Comparison of ENCODE assay signal across 9 cellular contexts in genomic region chr18:2980607-2980923, GRCh38. TPM values are rescaled to one million over a fixed set of nuclear protein-coding genes. Genes with fewer than 3 reads are reported as not detected.
DNase-seq lines count a peak whose midpoint lies in the region; ATAC-seq and TF ChIP-seq lines count a peak whose summit lies in the region.
"Had no signal": no experiment of that assay in that cellular context is flagged by ENCODE, and none has a peak within 500 bp of the region (broad histone marks: within the 10 kb centered on the region; RNA-seq: fewer than 3 reads in every experiment).

No MANE protein-coding gene starts in this region.

- H3K9me3 Mint-ChIP-seq in activated CD8-positive, alpha-beta T cell treated with anti-CD3 and anti-CD28 coated beads for 36 hours = no peaks in the 10 kb centered on the region

- peaks cover 77% of the 10 kb centered on the region for H3K4me1 Mint-ChIP-seq in activated CD8-positive, alpha-beta T cell treated with anti-CD3 and anti-CD28 coated beads for 36 hours (ENCODE audit: low read depth)

- H3K4me1 ChIP-seq in left lung = peaks cover 51 to 97% of the 10 kb centered on the region in 2 donors
- H3K4me1 ChIP-seq in suprapubic skin = peaks cover 52% of the 10 kb centered on the region

- POLR2A ChIA-PET in activated CD8-positive, alpha-beta T cell treated with anti-CD3 and anti-CD28 coated beads for 36 hours (lab: Charles Lee) = interaction anchor here (0.7 to 7.8 kb wide), 5 partner anchors 8 to 267 kb away, joined by 3 to 142 read pairs (median 11); partner anchors contain the start of gene MYL12A

- peak; percentile 6 for TF ChIP-seq CTCF in activated CD8-positive, alpha-beta T cell treated with anti-CD3 and anti-CD28 coated beads for 36 hours (IDR thresholded peaks at IDR 0.05)
- TF ChIP-seq CTCF in left lung (IDR thresholded peaks at IDR 0.05) (no peak), suprapubic skin (IDR thresholded peaks at IDR 0.05) (no peak)

- TF ChIP-seq POLR2A in suprapubic skin (IDR thresholded peaks at IDR 0.05) = no peak

- 100% methylated on average over 3 of the region's 3 CpGs for WGBS in suprapubic skin

- intact Hi-C loops in activated CD8-positive, alpha-beta T cell treated with anti-CD3 and anti-CD28 coated beads for 36 hours (cut with micrococcal nuclease) = no loop called here
- intact Hi-C loops in left lung (cut with DNase I) = loop anchor here in 1 of 2 donors (10.0 kb wide), 1 partner anchor 46 kb away; no protein-coding TSS in a partner anchor

- H3K4me3 Mint-ChIP-seq in activated CD8-positive, alpha-beta T cell treated with anti-CD3 and anti-CD28 coated beads for 36 hours = peak overlapping the region; percentile 74

- no peak for DNase-seq in activated CD4-positive, CD25-positive, alpha-beta regulatory T cell treated with anti-CD3 and anti-CD28 coated beads, Interleukin-2, amount 50 U/mL, for 72 hours
- peak; percentile 56 for DNase-seq in activated CD8-positive, alpha-beta T cell treated with anti-CD3 and anti-CD28 coated beads for 36 hours
- DNase-seq in left lung = no peak
- no peak for DNase-seq in suprapubic skin (ENCODE audit: low spot score in 2 of 2)
- DNase-seq in DMS114 treated with DMSO at 0.1 percent for 48 hours (lab: John Stamatoyannopoulos, UW; ENCODE audit: unreplicated experiment) = no peak
- no peak for DNase-seq in NCI-H2029 treated with DMSO at 0.1 percent for 48 hours (lab: John Stamatoyannopoulos, UW)
- no peak for DNase-seq in activated CD8-positive, alpha-beta memory T cell treated with anti-CD3 and anti-CD28 coated beads, Interleukin-2, amount 50 U/mL, for 4 hours

- H3K9me3 ChIP-seq in left lung (no peaks in the 10 kb centered on the region), suprapubic skin (no peaks in the 10 kb centered on the region)

- peaks cover 57% of the 10 kb centered on the region for H3K36me3 Mint-ChIP-seq in activated CD8-positive, alpha-beta T cell treated with anti-CD3 and anti-CD28 coated beads for 36 hours (ENCODE audit: low read depth)

- CTCF ChIA-PET in activated CD8-positive, alpha-beta T cell treated with anti-CD3 and anti-CD28 coated beads for 36 hours (lab: Charles Lee) = interaction anchor here (0.7 to 3.2 kb wide), 11 partner anchors 8 to 265 kb away, joined by 3 to 32 read pairs (median 6); no protein-coding TSS in a partner anchor

- ATAC-seq in activated CD4-positive, CD25-positive, alpha-beta regulatory T cell treated with anti-CD3 and anti-CD28 coated beads, Interleukin-2, amount 50 U/mL, for 24 hours = peak; percentile 1 to 9
- peak; percentile 25 for ATAC-seq in activated CD8-positive, alpha-beta T cell treated with anti-CD3 and anti-CD28 coated beads for 36 hours
- no peak for ATAC-seq in left lung

- H3K36me3 ChIP-seq in left lung (no peaks in the 10 kb centered on the region), suprapubic skin (no peaks in the 10 kb centered on the region)

- H3K27me3 Mint-ChIP-seq in activated CD8-positive, alpha-beta T cell treated with anti-CD3 and anti-CD28 coated beads for 36 hours = no peaks in the 10 kb centered on the region

- H3K27me3 ChIP-seq in left lung (no peaks in the 10 kb centered on the region), suprapubic skin (no peaks in the 10 kb centered on the region)

- H3K27ac ChIP-seq in left lung (peak overlapping the region; percentile 84 to 86), suprapubic skin (peak overlapping the region; percentile 81)

- H3K27ac Mint-ChIP-seq in activated CD8-positive, alpha-beta T cell treated with anti-CD3 and anti-CD28 coated beads for 36 hours = peak overlapping the region; percentile 89

- H3K4me3 ChIP-seq in left lung (no peak overlapping the region), suprapubic skin (no peak overlapping the region)
- H3K4me3 ChIP-seq: lung had no signal

- no peak for TF ChIP-seq EP300 in suprapubic skin (IDR thresholded peaks at IDR 0.05)

RNA-seq across cellular contexts. Expression of gene LPIN2, which starts 32.4 kb away (rescaled TPM):
- 10 to 100 TPM; 95.5 to 95.7 TPM for total RNA-seq in activated CD8-positive, alpha-beta T cell treated with anti-CD3 and anti-CD28 coated beads for 36 hours
- 10 to 100 TPM; 47.3 to 63.2 TPM for total RNA-seq in left lung
- 10 to 100 TPM in 1 of 4 donors, 1 to 10 TPM in 3; 7.2 to 11.2 (median 9.1) TPM for total RNA-seq in suprapubic skin
